In genomic region chr20:33284937-33285336, GRCh38 we compare ENCODE assay signal across 33 cellular contexts. TPM values are rescaled to one million over a fixed set of nuclear protein-coding genes. Genes with fewer than 3 reads are reported as not detected.
"Had no signal": no experiment of that assay in that cellular context is flagged by ENCODE, and none has a peak within 500 bp of the region (broad histone marks: within the 10 kb centered on the region; RNA-seq: fewer than 3 reads in every experiment).

No MANE protein-coding gene starts in this region.

- H3K27me3 ChIP-seq: ovary, testis, tibial nerve, upper lobe of right lung, uterus had no signal

- H3K9me3 ChIP-seq: ovary, psoas muscle, spleen, suprapubic skin, testis, upper lobe of right lung, uterus had no signal

- ATAC-seq: naive thymus-derived CD4-positive, alpha-beta T cell; natural killer cell; psoas muscle; right cardiac atrium; sciatic nerve; stimulated activated memory B cell treated with anti-CD40 and anti-IgM and Interleukin-4, amounts not matched to agents 10 μg/mL and 1 μg/mL and 100 μg/mL, for 72 hours; stimulated activated naive CD8-positive, alpha-beta T cell treated with anti-CD3 and anti-CD28 coated beads, Interleukin-15, amount 100 ng/mL, for 72 hours; stimulated activated naive CD8-positive, alpha-beta T cell treated with anti-CD3 and anti-CD28 coated beads, Interleukin-15, Interleukin-2, amounts not matched to agents 100 U/mL and 50 U/mL, for 24 hours; upper lobe of right lung had no signal

- H3K4me3 ChIP-seq: ovary, psoas muscle, skin epidermis, smooth muscle cell, spleen, suprapubic skin, testis, tibial nerve, upper lobe of right lung, uterus had no signal

- H3K4me2 ChIP-seq: smooth muscle cell had no signal

- H3K4me1 ChIP-seq: psoas muscle, spleen, suprapubic skin, testis, upper lobe of right lung, uterus had no signal

- H3K4me3 Mint-ChIP-seq: naive thymus-derived CD4-positive, alpha-beta T cell; natural killer cell; nephron; neural crest cell; stimulated activated memory B cell treated with anti-CD40 and anti-IgM and Interleukin-4, amounts not matched to agents 10 μg/mL and 1 μg/mL and 100 μg/mL, for 72 hours; stimulated activated naive CD8-positive, alpha-beta T cell treated with anti-CD3 and anti-CD28 coated beads, Interleukin-15, amount 100 ng/mL, for 72 hours; type B pancreatic cell had no signal

- DNase-seq: naive thymus-derived CD4-positive, alpha-beta T cell; natural killer cell; occipital lobe; ovary; psoas muscle; right cardiac atrium; spleen; stimulated activated CD4-positive, alpha-beta T cell treated with anti-CD3 and anti-CD28 coated beads, Interleukin-12 subunit alpha, Interleukin-12 subunit beta, amount 100 ng/mL, for 4 hours; stimulated activated CD4-positive, alpha-beta T cell treated with anti-CD3 and anti-CD28 coated beads, Interleukin-1b, Interleukin-23, amount 100 ng/mL, for 48 hours; stimulated activated CD4-positive, alpha-beta T cell treated with anti-CD3 and anti-CD28 coated beads, Interleukin-4, amount 100 ng/mL, for 1 hour; stimulated activated CD4-positive, alpha-beta T cell treated with anti-CD3 and anti-CD28 coated beads, Interleukin-4, amount 100 ng/mL, for 4 hours; stimulated activated CD8-positive, alpha-beta memory T cell treated with anti-CD3 and anti-CD28 coated beads, Interleukin-4, amount 100 ng/mL, for 48 hours; stimulated activated naive CD4-positive, alpha-beta T cell; stimulated activated naive CD8-positive, alpha-beta T cell treated with anti-CD3 and anti-CD28 coated beads, Interleukin-15, amount 100 ng/mL, for 72 hours; stimulated activated naive CD8-positive, alpha-beta T cell treated with anti-CD3 and anti-CD28 coated beads, Interleukin-15, Interleukin-2, amounts not matched to agents 100 U/mL and 50 U/mL, for 24 hours; substantia nigra; testis; upper lobe of right lung; uterus had no signal

- H3K79me2 ChIP-seq: parathyroid adenoma had no signal

- H2AFZ ChIP-seq: parathyroid adenoma had no signal

- H3K27ac ChIP-seq: ovary, parathyroid adenoma, psoas muscle, skin epidermis, spleen, suprapubic skin, testis, tibial nerve, upper lobe of right lung, uterus had no signal

- H3K4me1 Mint-ChIP-seq: naive thymus-derived CD4-positive, alpha-beta T cell; neural crest cell; stimulated activated memory B cell treated with anti-CD40 and anti-IgM and Interleukin-4, amounts not matched to agents 10 μg/mL and 1 μg/mL and 100 μg/mL, for 72 hours; stimulated activated naive CD8-positive, alpha-beta T cell treated with anti-CD3 and anti-CD28 coated beads, Interleukin-15, amount 100 ng/mL, for 72 hours had no signal

- H3K9ac ChIP-seq: parathyroid adenoma had no signal

- H3K27ac Mint-ChIP-seq: naive thymus-derived CD4-positive, alpha-beta T cell; natural killer cell; progenitor cell of endocrine pancreas; stimulated activated memory B cell treated with anti-CD40 and anti-IgM and Interleukin-4, amounts not matched to agents 10 μg/mL and 1 μg/mL and 100 μg/mL, for 72 hours; stimulated activated naive CD8-positive, alpha-beta T cell treated with anti-CD3 and anti-CD28 coated beads, Interleukin-15, amount 100 ng/mL, for 72 hours; type B pancreatic cell had no signal

- H3K36me3 ChIP-seq: ovary, spleen, suprapubic skin, tibial nerve, upper lobe of right lung, uterus had no signal

- H3K27me3 Mint-ChIP-seq: stimulated activated naive CD8-positive, alpha-beta T cell treated with anti-CD3 and anti-CD28 coated beads, Interleukin-15, amount 100 ng/mL, for 72 hours had no signal

- H3K36me3 Mint-ChIP-seq: naive thymus-derived CD4-positive, alpha-beta T cell; natural killer cell; stimulated activated memory B cell treated with anti-CD40 and anti-IgM and Interleukin-4, amounts not matched to agents 10 μg/mL and 1 μg/mL and 100 μg/mL, for 72 hours; type B pancreatic cell had no signal

- H3K9me3 Mint-ChIP-seq: naive thymus-derived CD4-positive, alpha-beta T cell; natural killer cell; nephron; neural crest cell; stimulated activated memory B cell treated with anti-CD40 and anti-IgM and Interleukin-4, amounts not matched to agents 10 μg/mL and 1 μg/mL and 100 μg/mL, for 72 hours; stimulated activated naive CD8-positive, alpha-beta T cell treated with anti-CD3 and anti-CD28 coated beads, Interleukin-15, amount 100 ng/mL, for 72 hours; type B pancreatic cell had no signal

RNA-seq across cellular contexts. Expression of gene BPIFB1, which starts 1.9 kb away (rescaled TPM):
- total RNA-seq: naive thymus-derived CD4-positive, alpha-beta T cell; natural killer cell; neural crest cell; occipital lobe; osteoblast; progenitor cell of endocrine pancreas; psoas muscle; renal cortical epithelial cell; right cardiac atrium; smooth muscle cell; spleen; suprapubic skin; tibial nerve; urinary bladder had no signal
- polyA plus RNA-seq: naive thymus-derived CD4-positive, alpha-beta T cell; ovary; right cardiac atrium; smooth muscle cell; urinary bladder had no signal

RNA-seq across cellular contexts. Expression of gene BPIFA1, which starts 49.1 kb away (rescaled TPM):
- total RNA-seq: naive thymus-derived CD4-positive, alpha-beta T cell; natural killer cell; neural crest cell; occipital lobe; osteoblast; ovary; progenitor cell of endocrine pancreas; psoas muscle; renal cortical epithelial cell; right cardiac atrium; sciatic nerve; smooth muscle cell; spleen; suprapubic skin; testis; tibial nerve; upper lobe of right lung; urinary bladder; uterus had no signal
- polyA plus RNA-seq: naive thymus-derived CD4-positive, alpha-beta T cell; ovary; psoas muscle; right cardiac atrium; smooth muscle cell; spleen; urinary bladder had no signal
